Comparison of ENCODE assay signal across 1 cellular context in genomic region chr13:50123862-50124535, GRCh38.
TF ChIP-seq lines count a peak whose summit lies in the region.

No MANE protein-coding gene starts in this region.

TF ChIP-seq in HepG2, 621 proteins besides CTCF, POLR2A, EP300 and RAD21 (continued from another document and continues in another):
- no peak; the same call in 1 of the 2 replicates for TF ChIP-seq DZIP1 (CRISPR knock-in tag; IDR thresholded peaks at IDR 0.05)
- TF ChIP-seq ZBED4 (CRISPR knock-in tag; IDR thresholded peaks at IDR 0.05; ENCODE audit: borderline replicate concordance): peak; percentile 60; the same call in 1 of the 2 replicates
- TF ChIP-seq NKX3-1 (CRISPR knock-in tag; IDR thresholded peaks at IDR 0.05): 0 out of 2 replicates have a peak, but pooled peaks have one; percentile 14
- no peak for TF ChIP-seq GABPA (IDR thresholded peaks at IDR 0.05; ENCODE audit: low read depth, low read length)
- TF ChIP-seq GABPA (CRISPR knock-in tag; IDR thresholded peaks at IDR 0.05; ENCODE audit: low read depth): peak; percentile 87
- peak; percentile 29; the same call in 1 of the 2 replicates for TF ChIP-seq ZNF776 (CRISPR knock-in tag; IDR thresholded peaks at IDR 0.05)
- TF ChIP-seq ZBTB25 (CRISPR knock-in tag; IDR thresholded peaks at IDR 0.05): 0 out of 2 replicates have a peak, but pooled peaks have one; percentile 18
- peak; percentile 76 for TF ChIP-seq SAP130 (CRISPR knock-in tag; IDR thresholded peaks at IDR 0.05; ENCODE audit: low read depth)
- peak; percentile 60; the same call in 1 of the 2 replicates for TF ChIP-seq SP140L (CRISPR knock-in tag; IDR thresholded peaks at IDR 0.05; ENCODE audit: borderline replicate concordance)
- 0 out of 2 replicates have a peak, but pooled peaks have one; percentile 49 for TF ChIP-seq DNMT1 (CRISPR knock-in tag; IDR thresholded peaks at IDR 0.05)
- TF ChIP-seq ZNF766 (CRISPR knock-in tag; IDR thresholded peaks at IDR 0.05; ENCODE audit: borderline replicate concordance): 0 out of 2 replicates have a peak, but pooled peaks have one; percentile 33
- no peak for TF ChIP-seq ZNF597 (CRISPR knock-in tag; IDR thresholded peaks at IDR 0.05)
- TF ChIP-seq POGZ (CRISPR knock-in tag; IDR thresholded peaks at IDR 0.05): peak; percentile 76; the same call in 1 of the 2 replicates
- 0 out of 2 replicates have a peak, but pooled peaks have one; percentile 7 for TF ChIP-seq CHD2 (IDR thresholded peaks at IDR 0.05; ENCODE audit: low read depth, low read length)
- peak; percentile 81; the same call in 1 of the 2 replicates for TF ChIP-seq ZNF788 (CRISPR knock-in tag; IDR thresholded peaks at IDR 0.05; ENCODE audit: borderline replicate concordance)
- peak; percentile 61 for TF ChIP-seq ZFP91 (CRISPR knock-in tag; IDR thresholded peaks at IDR 0.05; ENCODE audit: borderline replicate concordance)
- TF ChIP-seq NCOA5 (CRISPR knock-in tag; IDR thresholded peaks at IDR 0.05): no peak
- peak; percentile 56 for TF ChIP-seq CCDC6 (CRISPR knock-in tag; IDR thresholded peaks at IDR 0.05)
- no peak; the same call in 1 of the 2 replicates for TF ChIP-seq DMAP1 (CRISPR knock-in tag; IDR thresholded peaks at IDR 0.05)
- TF ChIP-seq MYC (CRISPR knock-in tag; IDR thresholded peaks at IDR 0.05; ENCODE audit: borderline replicate concordance): peak; percentile 55
- 0 out of 2 replicates have a peak, but pooled peaks have one; percentile 61 for TF ChIP-seq NFAT5 (CRISPR knock-in tag; IDR thresholded peaks at IDR 0.05)
- TF ChIP-seq ZNF224 (CRISPR knock-in tag; IDR thresholded peaks at IDR 0.05): 0 out of 2 replicates have a peak, but pooled peaks have one; percentile 43
- peak; percentile 82 for TF ChIP-seq HBP1 (CRISPR knock-in tag; IDR thresholded peaks at IDR 0.05; ENCODE audit: low read depth)
- TF ChIP-seq TCF12 (IDR thresholded peaks at IDR 0.05): no peak
- TF ChIP-seq TCF12 (CRISPR knock-in tag; IDR thresholded peaks at IDR 0.05): peak; percentile 70; the same call in 1 of the 2 replicates
- TF ChIP-seq HOXA3 (CRISPR knock-in tag; IDR thresholded peaks at IDR 0.05): peak; percentile 61; the same call in 1 of the 2 replicates
- no peak for TF ChIP-seq ZNF251 (CRISPR knock-in tag; IDR thresholded peaks at IDR 0.05)
- TF ChIP-seq ZBTB2 (CRISPR knock-in tag; IDR thresholded peaks at IDR 0.05; ENCODE audit: low read depth): peak; percentile 85
- no peak for TF ChIP-seq LCORL (IDR thresholded peaks at IDR 0.05)
- peak; percentile 57 for TF ChIP-seq LCORL (CRISPR knock-in tag; IDR thresholded peaks at IDR 0.05)
- TF ChIP-seq ZNF605 (CRISPR knock-in tag; IDR thresholded peaks at IDR 0.05): peak; percentile 60; the same call in 1 of the 2 replicates
- TF ChIP-seq KLF16 (CRISPR knock-in tag; IDR thresholded peaks at IDR 0.05): peak in 1 of 2 experiments; percentile 58; a peak in 2 of 4 replicates
- TF ChIP-seq MXD4 (CRISPR knock-in tag; IDR thresholded peaks at IDR 0.05): peak; percentile 62; the same call in 1 of the 2 replicates
- TF ChIP-seq ZBTB46 (CRISPR knock-in tag; IDR thresholded peaks at IDR 0.05; ENCODE audit: borderline replicate concordance): no peak
- peak; percentile 92 for TF ChIP-seq AGO2 (optimal IDR thresholded peaks at IDR 0.05; ENCODE audit: low read depth, low read length)
- TF ChIP-seq EEA1 (CRISPR knock-in tag; IDR thresholded peaks at IDR 0.05; ENCODE audit: borderline replicate concordance): peak; percentile 88; the same call in 1 of the 2 replicates
- TF ChIP-seq ZNF768 (CRISPR knock-in tag; IDR thresholded peaks at IDR 0.05): 0 out of 2 replicates have a peak, but pooled peaks have one; percentile 68
- TF ChIP-seq SALL1 (CRISPR knock-in tag; IDR thresholded peaks at IDR 0.05): peak; percentile 49
- peak; percentile 64; the same call in 1 of the 2 replicates for TF ChIP-seq KDM5A (IDR thresholded peaks at IDR 0.05; ENCODE audit: borderline replicate concordance, low read length)
